ENCODE assay signal across 8 cellular contexts in the genomic region with DNA sequence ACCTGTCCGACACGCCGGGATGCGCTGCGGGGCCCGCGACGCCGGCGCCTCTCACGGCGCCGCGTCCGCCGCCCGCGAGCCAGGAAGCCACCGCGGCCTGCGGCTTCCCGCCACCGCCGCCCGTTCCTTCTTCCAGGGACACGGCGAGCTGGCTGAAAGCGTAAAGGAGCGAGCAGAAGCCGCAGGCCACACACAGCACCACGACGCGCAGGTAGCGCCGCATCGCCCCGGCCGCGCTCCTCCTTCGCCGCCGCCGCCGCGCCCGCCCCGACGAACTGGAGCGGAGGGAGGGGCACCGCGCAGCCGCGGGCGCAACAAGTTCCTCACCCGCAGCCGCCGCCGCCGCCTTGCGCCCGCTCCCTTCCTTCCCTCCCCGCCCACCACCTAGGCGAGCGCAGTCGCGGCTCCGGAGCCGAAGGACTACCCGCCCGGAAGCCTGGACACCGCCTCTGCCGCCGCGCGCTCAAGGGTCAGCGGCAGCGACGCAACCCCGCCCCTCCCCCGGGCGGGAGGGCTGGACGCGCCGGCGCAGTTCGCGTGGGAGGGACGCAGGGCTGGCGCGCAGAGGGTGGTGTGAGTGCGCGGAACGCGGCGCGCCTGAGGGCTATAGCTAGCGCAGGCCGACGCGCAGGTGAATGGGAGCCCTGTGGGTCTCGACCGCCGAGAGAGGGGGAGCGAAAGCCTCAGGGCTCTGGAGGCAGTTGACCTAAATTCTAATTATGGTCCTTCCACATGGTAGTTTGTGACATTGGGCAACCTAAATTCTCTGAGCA. TPM values are rescaled to one million over a fixed set of nuclear protein-coding genes. Genes with fewer than 3 reads are reported as not detected.
DNase-seq lines count a peak whose midpoint lies in the region; ATAC-seq, FAIRE-seq and TF ChIP-seq lines count a peak whose summit lies in the region.

A gene with protein sequence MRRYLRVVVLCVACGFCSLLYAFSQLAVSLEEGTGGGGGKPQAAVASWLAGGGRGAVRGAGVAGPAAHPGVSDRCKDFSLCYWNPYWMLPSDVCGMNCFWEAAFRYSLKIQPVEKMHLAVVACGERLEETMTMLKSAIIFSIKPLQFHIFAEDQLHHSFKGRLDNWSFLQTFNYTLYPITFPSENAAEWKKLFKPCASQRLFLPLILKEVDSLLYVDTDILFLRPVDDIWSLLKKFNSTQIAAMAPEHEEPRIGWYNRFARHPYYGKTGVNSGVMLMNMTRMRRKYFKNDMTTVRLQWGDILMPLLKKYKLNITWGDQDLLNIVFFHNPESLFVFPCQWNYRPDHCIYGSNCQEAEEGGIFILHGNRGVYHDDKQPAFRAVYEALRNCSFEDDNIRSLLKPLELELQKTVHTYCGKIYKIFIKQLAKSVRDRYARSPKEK (minus strand): TSS at position 451 of the 773 bp plus-strand sequence. CDS start 228 bp downstream, at position 223.

- peak; percentile 97 for DNase-seq in AG08396 (ENCODE audit: low spot score)
- DNase-seq in NCI-H226: peak; percentile 99
- peak; percentile 89 for DNase-seq in cerebellar cortex (ENCODE audit: low spot score)
- no peak for DNase-seq in keratinocyte (ENCODE audit: low read depth, low spot score)
- DNase-seq in stimulated activated CD4-positive, alpha-beta T cell treated with anti-CD3 and anti-CD28 coated beads, Interleukin-12 subunit alpha, Interleukin-12 subunit beta, amount 100 ng/mL, for 48 hours (ENCODE audit: low read depth in 2 of 3, low spot score in 1 of 3): peak; percentile 63 to 81 (median 64)

- FAIRE-seq in keratinocyte (lab: Jason Lieb, UNC): no peak

- no peaks in the 10 kb centered on the region for H3K9me1 ChIP-seq in keratinocyte (ENCODE audit: control insufficient read depth, extremely low read depth, insufficient read depth, low read length)

- H3K9ac ChIP-seq in keratinocyte (ENCODE audit: control insufficient read depth, extremely low read depth, insufficient read depth, low read length): peak within 1 kb of the TSS; percentile 76

- dilution Hi-C loops in keratinocyte (cut with MboI; ENCODE audit: extremely low pct_ligation_motif_present, low sequenced_read_pairs): no loop called here

- H3K27me3 ChIP-seq in keratinocyte (ENCODE audit: control insufficient read depth, extremely low read depth, insufficient read depth, low read length): no peaks in the 10 kb centered on the region

- peaks cover 44% of the 10 kb centered on the region for H3K79me2 ChIP-seq in keratinocyte (ENCODE audit: control insufficient read depth, insufficient read depth, low read length)

- peaks cover 15% of the 10 kb centered on the region for H3K4me1 ChIP-seq in keratinocyte (ENCODE audit: control insufficient read depth, extremely low read depth, insufficient read depth, low read length)

- no peak for TF ChIP-seq CTCF in keratinocyte (optimal IDR thresholded peaks at IDR 0.05 in 1 of 3, IDR thresholded peaks at IDR 0.05 in 1 of 3, conservative IDR thresholded peaks at IDR 0.05 in 1 of 3; ENCODE audit: extremely low read depth in 1 of 3, insufficient read depth in 2 of 3, low read length in 3 of 3)

- peak within 1 kb of the TSS; percentile 87 for H3K4me2 ChIP-seq in keratinocyte (ENCODE audit: control insufficient read depth, extremely low read depth, insufficient read depth, low read depth, low read length)

- H3K4me3 ChIP-seq in keratinocyte (ENCODE audit: control insufficient read depth in 2 of 3, extremely low read depth in 1 of 3, insufficient read depth in 2 of 3, low read depth in 1 of 3, low read length in 3 of 3): peak within 1 kb of the TSS; percentile 54 to 86 (median 83)

- TF ChIP-seq POLR2A in GM18951 (IDR thresholded peaks at IDR 0.05; ENCODE audit: extremely low read depth, insufficient read depth, insufficient read length): peak; percentile 90

- no peaks in the 10 kb centered on the region for H3K9me3 ChIP-seq in keratinocyte (ENCODE audit: control insufficient read depth, low read depth, low read length)

- ATAC-seq in HG03175 (IDR thresholded peaks at IDR 0.05; ENCODE audit: unreplicated experiment): peak; percentile 94
- ATAC-seq in activated CD4-positive, CD25-positive, alpha-beta regulatory T cell treated with anti-CD3 and anti-CD28 coated beads, Interleukin-2, amount 50 U/mL, for 24 hours: peak; percentile 92 to 94

- H2AFZ ChIP-seq in keratinocyte (ENCODE audit: control insufficient read depth, low read length): peak within 1 kb of the TSS; percentile 85

- H3K36me3 ChIP-seq in keratinocyte (ENCODE audit: control insufficient read depth in 2 of 2, extremely low read depth in 1 of 2, insufficient read depth in 2 of 2, low read length in 2 of 2): no peaks in the 10 kb centered on the region

- peak within 1 kb of the TSS; percentile 66 for H3K27ac ChIP-seq in keratinocyte (ENCODE audit: control insufficient read depth, insufficient read depth, low read length)

- in situ Hi-C loops in GM18951 (cut with MboI; ENCODE audit: low sequenced_read_pairs, unreplicated experiment): loop anchor here (10.0 kb wide), 1 partner anchor 180 kb away; the partner anchor contains the start of genes PPHLN1 and ZCRB1

- peaks cover 4% of the 10 kb centered on the region for H4K20me1 ChIP-seq in keratinocyte (ENCODE audit: control insufficient read depth, extremely low read depth, insufficient read depth, low read length)

RNA-seq across cellular contexts. Expression of the gene that starts here (rescaled TPM):
- 4.3 to 8.1 TPM (median 5.3 TPM) in 3 replicates for polyA plus RNA-seq in keratinocyte
- 9.7 TPM for polyA plus RNA-seq in keratinocyte (2011; ENCODE audit: low read depth)
- 1.7 and 4.3 TPM in 2 replicates for polyA plus RNA-seq in keratinocyte (2011; cell fraction: cytosol; rRNA removed)
- 7.2 and 11.0 TPM in 2 replicates for polyA plus RNA-seq in keratinocyte (2011; cell fraction: nucleus; rRNA removed)
- 3.7 and 4.9 TPM in 2 replicates for polyA plus RNA-seq in keratinocyte (2012; ENCODE audit: low replicate concordance)
- 0.52 to 9.9 TPM (median 3.5 TPM) in 3 replicates for polyA minus RNA-seq in keratinocyte
- 2.5 TPM for polyA minus RNA-seq in keratinocyte (2011; cell fraction: cytosol; rRNA and poly(A)+ RNA removed)
- 8.7 and 16.1 TPM in 2 replicates for polyA minus RNA-seq in keratinocyte (2011; cell fraction: nucleus; rRNA and poly(A)+ RNA removed)
